In genomic region chr10:110710621-110711020, GRCh38 we compare ENCODE assay signal across 25 cellular contexts.
"Had no signal": no experiment of that assay in that cellular context is flagged by ENCODE, and none has a peak within 500 bp of the region (broad histone marks: within the 10 kb centered on the region; RNA-seq: fewer than 3 reads in every experiment).

No MANE protein-coding gene starts in this region.

- H3K9me3 ChIP-seq: left lung, right lobe of liver, stomach, suprapubic skin, tibial artery had no signal

- H3K27ac Mint-ChIP-seq: activated B cell treated with CpG ODN at 0.5 μM for 24 hours; activated CD8-positive, alpha-beta T cell treated with anti-CD3 and anti-CD28 coated beads for 36 hours; activated T-helper 17 cell treated with anti-CD3 and anti-CD28 coated beads, Interleukin-2, amount 50 U/mL, for 72 hours; mesothelial cell of epicardium; neural progenitor cell; stimulated activated naive B cell treated with anti-CD40 and anti-IgM and Interleukin-4, amounts not matched to agents 10 μg/mL and 1 μg/mL and 100 μg/mL, for 72 hours had no signal

- ATAC-seq: activated CD8-positive, alpha-beta T cell treated with anti-CD3 and anti-CD28 coated beads for 36 hours; activated T-cell treated with anti-CD3 and anti-CD28 coated beads, Interleukin-2, amount 50 U/mL, for 4 hours; activated T-helper 17 cell treated with anti-CD3 and anti-CD28 coated beads, Interleukin-2, amount 50 U/mL, for 72 hours; left lung; naive thymus-derived CD8-positive, alpha-beta T cell; stimulated activated naive B cell treated with anti-CD40 and anti-IgM and Interleukin-4, amounts not matched to agents 10 μg/mL and 1 μg/mL and 100 μg/mL, for 72 hours had no signal

- DNase-seq: activated B cell treated with CpG ODN at 0.5 μM for 24 hours; activated CD4-positive, alpha-beta T cell treated with anti-CD3 and anti-CD28 coated beads, Interleukin-2, amount 50 U/mL, for 1 hour; activated CD8-positive, alpha-beta T cell treated with anti-CD3 and anti-CD28 coated beads for 36 hours; activated gamma-delta T cell treated with Interleukin-2 at 50 U/mL for 16 hours; activated naive CD4-positive, alpha-beta T cell treated with anti-CD3 and anti-CD28 coated beads, Interleukin-2, amount 50 U/mL, for 16 hours; activated T-cell treated with anti-CD3 and anti-CD28 coated beads, Interleukin-2, amount 50 U/mL, for 4 hours; amniotic stem cell; brain microvascular endothelial cell; caudate nucleus; left lung; mammary epithelial cell; naive thymus-derived CD8-positive, alpha-beta T cell; stimulated activated CD4-positive, alpha-beta T cell treated with anti-CD3 and anti-CD28 coated beads, Interleukin-2, amount 100 ng/mL, for 24 hours; stimulated activated naive B cell treated with anti-CD40 and anti-IgM and Interleukin-4, amounts not matched to agents 10 μg/mL and 1 μg/mL and 100 μg/mL, for 72 hours; stomach; T-helper 2 cell; tibial artery had no signal

- H3K9me3 Mint-ChIP-seq: activated B cell treated with CpG ODN at 0.5 μM for 24 hours; activated CD8-positive, alpha-beta T cell treated with anti-CD3 and anti-CD28 coated beads for 36 hours; activated T-cell treated with anti-CD3 and anti-CD28 coated beads, Interleukin-2, amount 50 U/mL, for 4 hours; activated T-helper 17 cell treated with anti-CD3 and anti-CD28 coated beads, Interleukin-2, amount 50 U/mL, for 72 hours; mesothelial cell of epicardium; naive thymus-derived CD8-positive, alpha-beta T cell; neural progenitor cell; stimulated activated naive B cell treated with anti-CD40 and anti-IgM and Interleukin-4, amounts not matched to agents 10 μg/mL and 1 μg/mL and 100 μg/mL, for 72 hours had no signal

- H3K4me1 ChIP-seq: left lung, stomach, suprapubic skin had no signal

- H2AFZ ChIP-seq: neural progenitor cell had no signal

- H3K4me2 ChIP-seq: neural progenitor cell, smooth muscle cell had no signal

- H3K36me3 Mint-ChIP-seq: naive thymus-derived CD8-positive, alpha-beta T cell; neural progenitor cell; stimulated activated naive B cell treated with anti-CD40 and anti-IgM and Interleukin-4, amounts not matched to agents 10 μg/mL and 1 μg/mL and 100 μg/mL, for 72 hours had no signal

- H3K27ac ChIP-seq: brain microvascular endothelial cell, left lung, neural progenitor cell, stomach, suprapubic skin, tibial artery had no signal

- H3K36me3 ChIP-seq: brain microvascular endothelial cell, left lung, neural progenitor cell, right lobe of liver, stomach, suprapubic skin, tibial artery had no signal

- H3K27me3 ChIP-seq: brain microvascular endothelial cell, neural progenitor cell, right lobe of liver, suprapubic skin, tibial artery had no signal

- H3K9ac ChIP-seq: neural progenitor cell had no signal

- H3K4me1 Mint-ChIP-seq: activated B cell treated with CpG ODN at 0.5 μM for 24 hours; activated T-helper 17 cell treated with anti-CD3 and anti-CD28 coated beads, Interleukin-2, amount 50 U/mL, for 72 hours; naive thymus-derived CD8-positive, alpha-beta T cell; stimulated activated naive B cell treated with anti-CD40 and anti-IgM and Interleukin-4, amounts not matched to agents 10 μg/mL and 1 μg/mL and 100 μg/mL, for 72 hours had no signal

- H3K4me3 ChIP-seq: left lung, neural progenitor cell, right lobe of liver, smooth muscle cell, stomach, suprapubic skin, tibial artery had no signal

- FAIRE-seq: astrocyte, endothelial cell of umbilical vein had no signal

- H3K27me3 Mint-ChIP-seq: activated CD8-positive, alpha-beta T cell treated with anti-CD3 and anti-CD28 coated beads for 36 hours had no signal

- H3K4me3 Mint-ChIP-seq: activated B cell treated with CpG ODN at 0.5 μM for 24 hours; activated CD8-positive, alpha-beta T cell treated with anti-CD3 and anti-CD28 coated beads for 36 hours; activated T-cell treated with anti-CD3 and anti-CD28 coated beads, Interleukin-2, amount 50 U/mL, for 4 hours; activated T-helper 17 cell treated with anti-CD3 and anti-CD28 coated beads, Interleukin-2, amount 50 U/mL, for 72 hours; mesothelial cell of epicardium; naive thymus-derived CD8-positive, alpha-beta T cell; neural progenitor cell; stimulated activated naive B cell treated with anti-CD40 and anti-IgM and Interleukin-4, amounts not matched to agents 10 μg/mL and 1 μg/mL and 100 μg/mL, for 72 hours had no signal
